25 cellular contexts compared by ENCODE assay signal in the genomic region with DNA sequence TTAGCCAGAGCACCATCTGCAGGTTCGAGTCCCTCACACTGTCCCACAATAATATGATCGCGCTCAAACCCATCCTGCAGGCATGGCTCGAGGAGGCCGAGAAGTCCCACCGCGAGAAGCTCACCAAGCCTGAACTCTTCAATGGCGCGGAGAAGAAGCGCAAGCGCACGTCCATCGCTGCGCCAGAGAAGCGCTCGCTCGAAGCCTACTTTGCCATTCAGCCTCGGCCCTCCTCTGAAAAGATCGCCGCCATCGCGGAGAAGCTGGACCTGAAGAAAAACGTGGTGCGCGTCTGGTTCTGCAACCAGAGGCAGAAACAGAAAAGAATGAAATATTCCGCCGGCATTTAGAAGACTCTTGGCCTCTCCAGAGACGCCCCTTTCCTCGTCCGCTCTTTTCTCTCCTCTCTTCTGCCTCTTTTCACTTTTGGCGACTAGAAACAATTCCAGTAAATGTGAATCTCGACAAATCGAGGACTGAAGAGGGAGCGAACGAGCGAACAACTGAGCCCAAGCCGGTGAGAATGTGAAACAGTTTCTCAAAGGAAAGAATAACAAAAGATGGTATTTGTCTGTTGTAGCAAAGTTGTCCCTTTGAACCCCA. TPM values are rescaled to one million over a fixed set of nuclear protein-coding genes. Genes with fewer than 3 reads are reported as not detected.
DNase-seq lines count a peak whose midpoint lies in the region; ATAC-seq, FAIRE-seq and TF ChIP-seq lines count a peak whose summit lies in the region.
"Had no signal": no experiment of that assay in that cellular context is flagged by ENCODE, and none has a peak within 500 bp of the region (broad histone marks: within the 10 kb centered on the region; RNA-seq: fewer than 3 reads in every experiment).

No MANE protein-coding gene starts in this region.

- H3K9me3 Mint-ChIP-seq in astrocyte (ENCODE audit: unreplicated experiment) = peaks cover 13% of the 10 kb centered on the region

- no peaks in the 10 kb centered on the region for H3K9me3 ChIP-seq in A673 (ENCODE audit: low read depth, low read length, poor library complexity, severe bottlenecking)
- H3K9me3 ChIP-seq in astrocyte (ENCODE audit: insufficient read depth, low read depth, low read length) = peaks cover 4% of the 10 kb centered on the region
- H3K9me3 ChIP-seq: ovary, sigmoid colon had no signal

- H3K27ac ChIP-seq in A673 (ENCODE audit: low read depth, low read length, poor library complexity, severe bottlenecking) = no peak overlapping the region
- no peak overlapping the region for H3K27ac ChIP-seq in astrocyte (ENCODE audit: low read depth, low read length)
- no peak overlapping the region for H3K27ac ChIP-seq in substantia nigra (ENCODE audit: low read depth, low read length, poor library complexity, severe bottlenecking)
- H3K27ac ChIP-seq: ovary, sigmoid colon, transverse colon had no signal

- H3K27me3 ChIP-seq in A673 (replicated peaks; ENCODE audit: insufficient read depth, low read depth, low read length, poor library complexity) (peaks cover 30% of the 10 kb centered on the region), astrocyte (ENCODE audit: insufficient read depth, low read length) (peaks cover 70% of the 10 kb centered on the region)

- DNase-seq in A673 (ENCODE audit: low spot score) = no peak
- peak; percentile 52 for DNase-seq in ELF-1 (ENCODE audit: low read depth, low spot score)
- no peak for DNase-seq in astrocyte (ENCODE audit: low read depth)
- DNase-seq in iPS-NIHi7 (ENCODE audit: extremely low spot score) = peak; percentile 17
- DNase-seq in substantia nigra (lab: John Stamatoyannopoulos, UW) = no peak
- DNase-seq in T-helper 1 cell = no peak
- DNase-seq: activated T-cell treated with anti-CD3 and anti-CD28 coated beads, Interleukin-2, amount 50 U/mL, for 48 hours; AML-193; dermis blood vessel endothelial cell; DND-41; erythroblast; GOT3; NCI-H1417 treated with DMSO at 0.1 percent for 48 hours; NCI-H510A treated with DMSO at 0.1 percent for 48 hours; ovary; sigmoid colon; stimulated activated naive CD4-positive, alpha-beta T cell treated with Interleukin-2 at 50 U/mL for 16 hours; transverse colon had no signal

- TF ChIP-seq CTCF in A673 (conservative IDR thresholded peaks at IDR 0.05; ENCODE audit: low read depth, low read length) = no peak
- TF ChIP-seq CTCF in astrocyte (IDR thresholded peaks at IDR 0.05; ENCODE audit: insufficient read depth, low read depth, low read length) = no peak

- H3K36me3 Mint-ChIP-seq in astrocyte (ENCODE audit: low read depth, unreplicated experiment) = peaks cover 2% of the 10 kb centered on the region

- ATAC-seq in GM19467 (IDR thresholded peaks at IDR 0.05; ENCODE audit: unreplicated experiment) = no peak
- ATAC-seq in GM21576 (IDR thresholded peaks at IDR 0.05; ENCODE audit: unreplicated experiment) = no peak
- ATAC-seq: HepG2 had no signal

- peaks cover 9% of the 10 kb centered on the region for H4K20me1 ChIP-seq in astrocyte (ENCODE audit: insufficient read depth, low read length)

- H2AFZ ChIP-seq in astrocyte (ENCODE audit: low read depth, low read length) = peak overlapping the region; percentile 47

- POLR2A ChIA-PET in A673 (lab: Charles Lee; ENCODE audit: low non-redundant PET) = no interaction called here

- H3K79me2 ChIP-seq in astrocyte (ENCODE audit: insufficient read depth, low read length) = no peaks in the 10 kb centered on the region

- CTCF ChIA-PET in A673 (lab: Charles Lee) = no interaction called here

- peak overlapping the region; percentile 60 for H3K4me2 ChIP-seq in astrocyte (ENCODE audit: low read length)

- H3K4me3 ChIP-seq in A673 (ENCODE audit: low read depth, low read length, poor library complexity, severe bottlenecking) (peak overlapping the region; percentile 4), astrocyte (ENCODE audit: insufficient read depth, low read depth, low read length) (peak overlapping the region; percentile 26)
- H3K4me3 ChIP-seq: ovary, sigmoid colon, transverse colon had no signal

- BruUV-seq in A673 (replicated peaks; lab: Mats Ljungman, UMichigan) = no TSS peak

- H3K36me3 ChIP-seq in A673 (ENCODE audit: insufficient read depth, low read length, poor library complexity, severe bottlenecking) (no peaks in the 10 kb centered on the region), astrocyte (ENCODE audit: insufficient read depth, low read length) (no peaks in the 10 kb centered on the region)
- H3K36me3 ChIP-seq: ovary, sigmoid colon, transverse colon had no signal

- H3K4me3 Mint-ChIP-seq in astrocyte (ENCODE audit: unreplicated experiment) = peak overlapping the region; percentile 57

- peaks cover 89% of the 10 kb centered on the region for H3K27me3 Mint-ChIP-seq in astrocyte (ENCODE audit: low read depth, unreplicated experiment)

- no peaks in the 10 kb centered on the region for H3K4me1 Mint-ChIP-seq in astrocyte (ENCODE audit: low read depth, unreplicated experiment)

- no peak overlapping the region for H3K9ac ChIP-seq in astrocyte (ENCODE audit: low read length)

- intact Hi-C loops in A673 (cut with micrococcal nuclease; ENCODE audit: unreplicated experiment) = no loop called here

- FAIRE-seq in astrocyte (lab: Jason Lieb, UNC) = no peak
- FAIRE-seq: frontal cortex, HepG2 had no signal

- H3K27ac Mint-ChIP-seq in astrocyte (ENCODE audit: unreplicated experiment) = peak overlapping the region; percentile 47

- peaks cover 10% of the 10 kb centered on the region for H3K4me1 ChIP-seq in A673 (ENCODE audit: insufficient read depth, low read length, poor library complexity, severe bottlenecking)
- no peaks in the 10 kb centered on the region for H3K4me1 ChIP-seq in astrocyte (ENCODE audit: insufficient read depth, low read length)

RNA-seq across cellular contexts. Expression of a gene that starts 1.9 kb away (rescaled TPM):
- 2.6 and 4.6 TPM in 2 replicates for total RNA-seq in A673 (2021)
- total RNA-seq in astrocyte = not detected in 2 replicates
- total RNA-seq: dermis blood vessel endothelial cell, frontal cortex, HepG2, liver, mucosa of gallbladder, ovary, RPMI7951, sigmoid colon, transverse colon had no signal

Comparison
In these comparisons a context has a peak if more than half of its experiments do, and no peak if none do; other contexts are left out.
1. DNase-seq: peak in ELF-1 (single experiment) and iPS-NIHi7 (single experiment); none in A673 (single experiment), astrocyte (single experiment), substantia nigra (0 of 49) and T-helper 1 cell (0 of 5).